In the genomic region with DNA sequence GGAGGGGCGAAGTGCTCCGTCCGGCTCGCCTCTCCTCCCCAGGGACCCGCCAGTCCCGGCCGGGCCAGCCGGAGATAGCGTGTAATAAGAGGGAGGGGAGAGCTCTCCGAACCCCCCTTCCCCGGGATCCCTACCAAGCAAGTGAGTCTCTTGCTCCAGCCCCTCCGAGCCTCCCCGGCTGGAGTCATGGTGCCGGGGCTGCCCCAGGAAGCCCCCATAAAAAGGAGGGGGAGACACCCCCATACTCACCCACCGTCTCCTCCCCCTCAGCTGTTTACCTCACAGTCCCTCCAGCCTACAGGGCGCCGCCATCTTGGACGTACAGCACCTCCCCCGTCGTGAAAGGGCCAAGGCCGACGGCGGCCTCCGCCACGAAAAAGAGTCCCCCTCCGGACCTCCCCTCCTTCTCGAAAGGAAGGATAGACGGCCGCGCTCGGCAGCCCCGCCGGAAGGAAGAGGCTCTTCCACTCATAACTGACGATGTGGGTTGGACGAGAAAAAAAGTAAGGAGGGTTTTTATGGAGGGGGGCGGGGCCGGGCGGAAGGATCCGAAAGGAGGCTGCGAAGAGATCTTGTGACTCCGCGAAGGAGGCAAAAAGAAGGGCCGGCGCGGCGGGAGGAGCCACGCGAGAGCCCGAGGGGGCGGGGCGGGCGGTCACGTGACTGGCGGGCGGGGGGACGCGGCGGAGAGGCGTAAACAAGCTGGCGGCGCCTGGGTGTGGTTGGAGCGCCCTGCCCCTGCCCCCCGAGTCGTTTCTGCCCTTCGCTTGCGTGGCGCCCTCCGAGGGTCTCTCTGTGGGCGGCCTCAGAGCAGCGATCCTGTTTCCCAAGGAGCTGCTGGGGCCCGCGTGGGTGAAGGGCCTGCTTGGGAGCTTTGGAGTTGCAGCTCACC, we compare ENCODE assay signal across 8 cellular contexts. TPM values are rescaled to one million over a fixed set of nuclear protein-coding genes. Genes with fewer than 3 reads are reported as not detected.
A peak's percentile ranks its signal among the peaks of the same experiment; 100 is the strongest.
DNase-seq lines count a peak whose midpoint lies in the region; ATAC-seq and TF ChIP-seq lines count a peak whose summit lies in the region.

A gene (minus strand): TSS at position 323 of the 892 bp plus-strand sequence. CDS start 15,744 bp downstream, outside the sequence.

- 0 to 1% methylated on average over 20 to 30 of the region's 72 CpGs for WGBS in upper lobe of left lung, 2 donors

- no peak for TF ChIP-seq CTCF in GM10248 (IDR thresholded peaks at IDR 0.05; ENCODE audit: control extremely low read depth, extremely low read depth, low read depth, missing control alignments)
- peak in 3 of 6 experiments; percentile 11 to 30 (median 19) for TF ChIP-seq CTCF in upper lobe of left lung (IDR thresholded peaks at IDR 0.05)

- intact Hi-C loops in T-helper 1 cell treated with Interleukin-12 subunit alpha and Interleukin-12 subunit beta and Interleukin-4 antibody, amounts not matched to agents 30 ng/mL and 1 ng/mL, for 36 hours (cut with micrococcal nuclease) = loop anchor here (1.0 to 10.0 kb wide), 16 partner anchors 42 to 1080 kb away; a partner anchor contains a TSS
- intact Hi-C loops in left cardiac atrium (cut with DNase I) = no loop called here
- intact Hi-C loops in posterior vena cava (cut with DNase I) = no loop called here

- H3K4me3 ChIP-seq in upper lobe of left lung = peak within 1 kb of the TSS; percentile 96 to 100 (median 99)

- peak in 3 of 4 donors; percentile 37 to 83 (median 44) for TF ChIP-seq POLR2A in upper lobe of left lung (IDR thresholded peaks at IDR 0.05)

- H3K27me3 ChIP-seq in upper lobe of left lung = no peaks in the 10 kb centered on the region

- no peak for TF ChIP-seq EP300 in upper lobe of left lung (IDR thresholded peaks at IDR 0.05)

- POLR2A ChIA-PET in GM10248 (lab: Yijun Ruan, JAX) = no interaction called here

- H3K4me1 ChIP-seq in upper lobe of left lung = peaks cover 20 to 30% (median 24%) of the 10 kb centered on the region in 4 donors

- CTCF ChIA-PET in GM10248 (lab: Yijun Ruan, JAX) = interaction anchor here (0.7 to 3.6 kb wide), 6 partner anchors 9 to 175 kb away, joined by 3 to 13 read pairs (median 4); no protein-coding TSS in a partner anchor

- peak within 1 kb of the TSS; percentile 94 to 98 (median 97) for H3K27ac ChIP-seq in upper lobe of left lung

- peak; percentile 74 for ATAC-seq in HG02840 (IDR thresholded peaks at IDR 0.05; ENCODE audit: low FRiP score, unreplicated experiment)
- peak; percentile 95 to 96 for ATAC-seq in left cardiac atrium
- peak; percentile 95 to 97 for ATAC-seq in upper lobe of left lung (ENCODE audit: low FRiP score in 2 of 2)

- DNase-seq in GM10248 (ENCODE audit: extremely low spot score) (peak; percentile 96), NCI-H146 treated with DMSO at 0.1 percent for 48 hours (lab: John Stamatoyannopoulos, UW; ENCODE audit: unreplicated experiment) (peak; percentile 77), amniotic epithelial cell (ENCODE audit: low read depth) (peak; percentile 95), left cardiac atrium (peak; percentile 97), posterior vena cava (ENCODE audit: low spot score) (peak; percentile 99), upper lobe of left lung (peak; percentile 95 to 100)

- no peaks in the 10 kb centered on the region for H3K36me3 ChIP-seq in upper lobe of left lung

- no peaks in the 10 kb centered on the region for H3K9me3 ChIP-seq in upper lobe of left lung

RNA-seq across cellular contexts. Expression of the gene that starts here (rescaled TPM):
- 41.0 and 43.3 TPM in 2 replicates for total RNA-seq in T-helper 1 cell treated with Interleukin-12 subunit alpha and Interleukin-12 subunit beta and Interleukin-4 antibody, amounts not matched to agents 30 ng/mL and 1 ng/mL, for 36 hours
- total RNA-seq in left cardiac atrium (10 to 100 TPM; 25.3 to 30.5 TPM), posterior vena cava (10 to 100 TPM; 32.5 to 33.5 TPM), upper lobe of left lung (100 to 1,000 TPM in 1 of 6 donors, 10 to 100 TPM in 5; 34.4 to 185 (median 50.0) TPM)

Comparison
In these comparisons a context has a peak if more than half of its experiments do, and no peak if none do; other contexts are left out.
1. Peak in every context shown above with its lines: DNase-seq, ATAC-seq, H3K4me3 ChIP-seq and H3K27ac ChIP-seq.